In genomic region chr12:11746024-11746771, GRCh38 we compare ENCODE assay signal across 8 cellular contexts.
DNase-seq lines count a peak whose midpoint lies in the region; ATAC-seq, FAIRE-seq and TF ChIP-seq lines count a peak whose summit lies in the region.

No MANE protein-coding gene starts in this region.

- intact Hi-C loops in GM12878 (cut with micrococcal nuclease; ENCODE audit: unreplicated experiment), result loop anchor here (1.0 to 5.0 kb wide), 6 partner anchors 15 to 266 kb away; no protein-coding TSS in a partner anchor

- TF ChIP-seq POLR2A in GM12878 (IDR thresholded peaks at IDR 0.05; ENCODE audit: low read depth, low read length) (peak; percentile 46; the same call in 1 of the 2 replicates), gastroesophageal sphincter (IDR thresholded peaks at IDR 0.05) (no peak)

- TF ChIP-seq RAD21 in GM12878 (IDR thresholded peaks at IDR 0.05; ENCODE audit: insufficient read depth, low read depth, low read length), result peak; percentile 12; the same call in 1 of the 2 replicates

- no peak for FAIRE-seq in GM12878 (lab: Jason Lieb, UNC)

- H2AFZ ChIP-seq in GM12878 (ENCODE audit: control insufficient read depth, low read depth, low read length), result no peak overlapping the region

- H4K20me1 ChIP-seq in GM12878 (ENCODE audit: control insufficient read depth, insufficient read depth), result no peaks in the 10 kb centered on the region

- no TSS peak for BruUV-seq in GM12878 (replicated peaks; lab: Mats Ljungman, UMichigan)

- CTCF ChIA-PET in GM12878 (lab: Yijun Ruan, JAX), result interaction anchor here (0.7 to 6.2 kb wide), 11 partner anchors 9 to 264 kb away, joined by 3 to 47 read pairs (median 4); no protein-coding TSS in a partner anchor

- DNase-seq in Kasumi-1 (lab: John Stamatoyannopoulos, UW) (peak; percentile 47 to 73), GM12878 (ENCODE audit: low read depth, low spot score) (peak; percentile 93), pulmonary artery endothelial cell (ENCODE audit: low read depth, low spot score) (peak; percentile 27), DMS53 treated with DMSO at 0.1 percent for 48 hours (lab: John Stamatoyannopoulos, UW; ENCODE audit: unreplicated experiment) (no peak)

- TF ChIP-seq EP300 in GM12878 (IDR thresholded peaks at IDR 0.05; ENCODE audit: borderline replicate concordance in 1 of 2, control insufficient read depth in 1 of 2, low read depth in 2 of 2, low read length in 2 of 2) (peak; percentile 91 to 94), gastroesophageal sphincter (IDR thresholded peaks at IDR 0.05) (no peak)

- H3K36me3 ChIP-seq in GM12878 (ENCODE audit: control insufficient read depth in 2 of 2, insufficient read depth in 2 of 2, low read length in 1 of 2) (peaks cover 0 to 7% of the 10 kb centered on the region in 2 experiments; a peak in 1 of 4 replicates), gastroesophageal sphincter (no peaks in the 10 kb centered on the region)

- H3K27ac ChIP-seq in GM12878 (ENCODE audit: control insufficient read depth, insufficient read depth) (peak overlapping the region; percentile 100), gastroesophageal sphincter (peak overlapping the region in 2 of 4 donors; percentile 6 to 74)

- H3K79me2 ChIP-seq in GM12878 (ENCODE audit: control insufficient read depth, insufficient read depth, low read length), result peaks cover 98% of the 10 kb centered on the region

- H3K9ac ChIP-seq in GM12878 (ENCODE audit: control insufficient read depth, insufficient read depth, low read length), result peak overlapping the region; percentile 55

- TF ChIP-seq CTCF in GM12878 (IDR thresholded peaks at IDR 0.05 in 2 of 3, conservative IDR thresholded peaks at IDR 0.05 in 1 of 3; ENCODE audit: control insufficient read depth in 2 of 3, extremely low read depth in 1 of 3, insufficient read depth in 1 of 3, low read depth in 3 of 3, low read length in 3 of 3) (no peak), gastroesophageal sphincter (IDR thresholded peaks at IDR 0.05) (no peak)

- RAD21 ChIA-PET in GM12878 (lab: Charles Lee; ENCODE audit: unreplicated experiment), result interaction anchor here (0.7 to 16.8 kb wide), 18 partner anchors 9 to 290 kb away, joined by 3 to 399 read pairs (median 9); partner anchors contain the start of gene ETV6

- WGBS in GM12878 (ENCODE audit: insufficient coverage, insufficient replicate concordance, low lambda C conversion rate, missing lambda C conversion rate), result under 1% methylated on average over 8 of the region's 8 CpGs
- 46 to 65% methylated on average over 4 to 8 of the region's 8 CpGs for WGBS in gastroesophageal sphincter (ENCODE audit: low coverage in 1 of 2), 2 donors

- POLR2A ChIA-PET in GM12878 (lab: Charles Lee), result interaction anchor here (0.6 to 4.9 kb wide), 13 partner anchors 9 to 278 kb away, joined by 3 to 67 read pairs (median 7); no protein-coding TSS in a partner anchor

- H3K27me3 ChIP-seq in GM12878 (replicated peaks in 1 of 2; ENCODE audit: control insufficient read depth in 2 of 2, insufficient read depth in 2 of 2, low read length in 1 of 2) (no peaks in the 10 kb centered on the region), gastroesophageal sphincter (no peaks in the 10 kb centered on the region)

- H3K4me1 ChIP-seq in GM12878 (ENCODE audit: control insufficient read depth, insufficient read depth, low read length) (peaks cover 88% of the 10 kb centered on the region), gastroesophageal sphincter (peaks cover 0 to 92% (median 8%) of the 10 kb centered on the region in 3 donors)

- ATAC-seq in GM18870 (IDR thresholded peaks at IDR 0.05; ENCODE audit: unreplicated experiment) (peak; percentile 37), GM12878 (peak; percentile 57), HG03439 (IDR thresholded peaks at IDR 0.05; ENCODE audit: unreplicated experiment) (no peak), HG03520 (IDR thresholded peaks at IDR 0.05; ENCODE audit: unreplicated experiment) (no peak), gastroesophageal sphincter (no peak)

- H3K4me3 ChIP-seq in GM12878 (peak overlapping the region; percentile 17; the same call in 1 of the 2 replicates), gastroesophageal sphincter (no peak overlapping the region)

- peak overlapping the region; percentile 52; the same call in 1 of the 2 replicates for H3K4me2 ChIP-seq in GM12878 (ENCODE audit: control insufficient read depth, insufficient read depth)

- in situ Hi-C loops in GM12878 (cut with MboI), result no loop called here

- H3K9me3 ChIP-seq in GM12878 (replicated peaks; ENCODE audit: control insufficient read depth, insufficient read depth, low read length) (no peaks in the 10 kb centered on the region), gastroesophageal sphincter (no peaks in the 10 kb centered on the region)

- SMC1A ChIA-PET in GM12878 (lab: Charles Lee; ENCODE audit: uncharacterized antibody, unreplicated experiment), result interaction anchor here (0.5 to 35.4 kb wide), 15 partner anchors 20 to 286 kb away, joined by 3 to 1116 read pairs (median 4); no protein-coding TSS in a partner anchor

TF ChIP-seq in GM12878, 131 proteins besides CTCF, POLR2A, EP300 and RAD21 (continues in another document):
- TF ChIP-seq SP1 (IDR thresholded peaks at IDR 0.05; ENCODE audit: low read depth, low read length) (peak; percentile 74), CBX5 (IDR thresholded peaks at IDR 0.05; ENCODE audit: low read depth) (0 out of 2 replicates have a peak, but pooled peaks have one; percentile 32), HDGF (IDR thresholded peaks at IDR 0.05) (no peak), HDAC6 (IDR thresholded peaks at IDR 0.05; ENCODE audit: unreplicated experiment) (no peak), RCOR1 (conservative IDR thresholded peaks at IDR 0.05; ENCODE audit: low read depth, low read length) (no peak), IKZF1 (conservative IDR thresholded peaks at IDR 0.05) (peak; percentile 98), KLF5 (IDR thresholded peaks at IDR 0.05; ENCODE audit: partially characterized antibody) (no peak), IKZF2 (IDR thresholded peaks at IDR 0.05) (peak; percentile 98), ATF3 (IDR thresholded peaks at IDR 0.05; ENCODE audit: borderline replicate concordance, extremely low read depth, low read depth, low read length) (no peak), SREBF2 (IDR thresholded peaks at IDR 0.05; ENCODE audit: low read length) (no peak), BCL3 (IDR thresholded peaks at IDR 0.05; ENCODE audit: borderline replicate concordance, insufficient read depth, low read depth, low read length, poor library complexity, severe bottlenecking) (peak; percentile 91), EZH2 (IDR thresholded peaks at IDR 0.05; ENCODE audit: borderline replicate concordance, control insufficient read depth, low read depth, low read length) (no peak), NBN (IDR thresholded peaks at IDR 0.05) (peak; percentile 60; the same call in 1 of the 2 replicates), RFX5 (IDR thresholded peaks at IDR 0.05; ENCODE audit: low read depth, low read length) (no peak), FOXK2 (IDR thresholded peaks at IDR 0.05) (no peak), MEF2A (IDR thresholded peaks at IDR 0.05; ENCODE audit: insufficient read depth, low read depth, low read length) (0 out of 2 replicates have a peak, but pooled peaks have one; percentile 55), MTA2 (IDR thresholded peaks at IDR 0.05; ENCODE audit: low read depth) (peak; percentile 90), ZNF274 (IDR thresholded peaks at IDR 0.05; ENCODE audit: insufficient read depth, insufficient read length) (no peak), JUNB (IDR thresholded peaks at IDR 0.05) (peak; percentile 80), TCF7 (IDR thresholded peaks at IDR 0.05; ENCODE audit: borderline replicate concordance) (no peak), ZBTB4 (CRISPR knock-in tag; IDR thresholded peaks at IDR 0.05) (no peak), FOXM1 (IDR thresholded peaks at IDR 0.05; ENCODE audit: low read depth, low read length) (peak; percentile 97)

Comparison
In these comparisons a context has a peak if more than half of its experiments do, and no peak if none do; other contexts are left out.
1. ATAC-seq: peak in GM18870 (single experiment) and GM12878 (single experiment); none in HG03439 (single experiment), HG03520 (single experiment) and gastroesophageal sphincter (single experiment).